In the genomic region with DNA sequence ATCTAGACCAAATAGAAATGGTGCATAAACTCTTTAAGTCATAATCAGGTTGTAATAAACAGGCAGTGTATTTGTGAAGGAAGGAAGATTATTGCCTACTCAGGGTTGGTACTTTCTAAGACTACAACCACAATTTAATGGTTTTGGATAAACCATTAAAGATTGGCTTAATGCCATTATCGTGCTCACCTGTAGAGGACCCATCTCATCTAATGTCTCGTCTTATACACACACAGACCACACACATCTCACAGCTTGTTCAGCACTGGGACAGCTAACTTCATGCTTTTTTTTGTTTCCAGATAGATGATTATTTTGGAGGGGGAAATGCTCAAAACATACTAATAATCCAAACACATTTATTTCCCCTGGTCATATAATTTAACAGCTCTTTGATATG, we compare ENCODE assay signal across 12 cellular contexts.
"Had no signal": no experiment of that assay in that cellular context is flagged by ENCODE, and none has a peak within 500 bp of the region (broad histone marks: within the 10 kb centered on the region; RNA-seq: fewer than 3 reads in every experiment).

No MANE protein-coding gene starts in this region.

- H3K9me3 Mint-ChIP-seq: activated naive CD4-positive, alpha-beta T cell treated with anti-CD3 and anti-CD28 coated beads for 36 hours; activated T-helper 17 cell treated with anti-CD3 and anti-CD28 coated beads, Interleukin-2, amount 50 U/mL, for 72 hours; stimulated activated naive CD8-positive, alpha-beta T cell treated with anti-CD3 and anti-CD28 coated beads, Interleukin-15, Interleukin-2, amounts not matched to agents 100 ng/mL and 50 ng/mL, for 24 hours had no signal

- DNase-seq: activated CD4-positive, alpha-beta T cell treated with anti-CD3 and anti-CD28 coated beads for 4 hours; activated naive CD4-positive, alpha-beta T cell treated with anti-CD3 and anti-CD28 coated beads for 36 hours; colonic mucosa; gastrocnemius medialis; heart right ventricle; islet precursor cell; left lung; sigmoid colon; T1000 had no signal

- H3K9me3 ChIP-seq: colonic mucosa, gastrocnemius medialis, heart right ventricle, left lung, sigmoid colon, thoracic aorta had no signal

- H3K27ac ChIP-seq: colonic mucosa, gastrocnemius medialis, heart right ventricle, left lung, sigmoid colon, thoracic aorta had no signal

- H3K27ac Mint-ChIP-seq: activated naive CD4-positive, alpha-beta T cell treated with anti-CD3 and anti-CD28 coated beads for 36 hours; activated T-helper 17 cell treated with anti-CD3 and anti-CD28 coated beads, Interleukin-2, amount 50 U/mL, for 72 hours; stimulated activated naive CD8-positive, alpha-beta T cell treated with anti-CD3 and anti-CD28 coated beads, Interleukin-15, Interleukin-2, amounts not matched to agents 100 ng/mL and 50 ng/mL, for 24 hours had no signal

- H3K36me3 ChIP-seq: colonic mucosa, gastrocnemius medialis, heart right ventricle, left lung, sigmoid colon, thoracic aorta had no signal

- ATAC-seq: activated T-helper 17 cell treated with anti-CD3 and anti-CD28 coated beads, Interleukin-2, amount 50 U/mL, for 72 hours; gastrocnemius medialis; heart right ventricle; left lung had no signal

- H3K4me3 ChIP-seq: colonic mucosa, gastrocnemius medialis, heart right ventricle, left lung, sigmoid colon, thoracic aorta had no signal

- H3K4me3 Mint-ChIP-seq: activated naive CD4-positive, alpha-beta T cell treated with anti-CD3 and anti-CD28 coated beads for 36 hours; activated T-helper 17 cell treated with anti-CD3 and anti-CD28 coated beads, Interleukin-2, amount 50 U/mL, for 72 hours; stimulated activated naive CD8-positive, alpha-beta T cell treated with anti-CD3 and anti-CD28 coated beads, Interleukin-15, Interleukin-2, amounts not matched to agents 100 ng/mL and 50 ng/mL, for 24 hours had no signal

- H3K4me1 ChIP-seq: colonic mucosa, left lung, sigmoid colon had no signal

- H3K27me3 ChIP-seq: colonic mucosa, gastrocnemius medialis, heart right ventricle, left lung, sigmoid colon had no signal
